In genomic region chr1:166166701-166167394, GRCh38 we compare ENCODE assay signal across 8 cellular contexts. TPM values are rescaled to one million over a fixed set of nuclear protein-coding genes. Genes with fewer than 3 reads are reported as not detected.
DNase-seq lines count a peak whose midpoint lies in the region; ATAC-seq and TF ChIP-seq lines count a peak whose summit lies in the region.

FAM78B (minus strand) TSS chr1:166167001; CDS start chr1:166166248, 753 bp downstream.

- no peaks in the 10 kb centered on the region for H3K9me3 ChIP-seq in transverse colon

- H3K36me3 ChIP-seq in transverse colon = no peaks in the 10 kb centered on the region

- peaks cover 2% of the 10 kb centered on the region for H3K36me3 Mint-ChIP-seq in activated naive CD4-positive, alpha-beta T cell treated with anti-CD3 and anti-CD28 coated beads, Interleukin-2, amount 10 ng/mL, durations not matched to agents 7 days and 5 days

- peak; percentile 42 for ATAC-seq in GM21360 (IDR thresholded peaks at IDR 0.05; ENCODE audit: unreplicated experiment)

- 4% methylated on average over 22 of the region's 60 CpGs; no CpG with 5 or more reads in 1 of the 2 donors for WGBS in transverse colon (ENCODE audit: low coverage in 1 of 2), 2 donors

- no peak within 1 kb of the TSS for H3K27ac Mint-ChIP-seq in activated naive CD4-positive, alpha-beta T cell treated with anti-CD3 and anti-CD28 coated beads, Interleukin-2, amount 10 ng/mL, durations not matched to agents 7 days and 5 days

- DNase-seq in Caki2 (ENCODE audit: low read depth) = peak; percentile 68
- peak in 69 of 76 experiments; percentile 5 to 81 (median 60) for DNase-seq in HUDEP-2 (lab: John Stamatoyannopoulos, UW; ENCODE audit: unreplicated experiment in 76 of 76)
- peak; percentile 67 for DNase-seq in SHP77 treated with DMSO at 0.1 percent for 48 hours (lab: John Stamatoyannopoulos, UW)
- peak; percentile 65 for DNase-seq in activated naive CD4-positive, alpha-beta T cell treated with anti-CD3 and anti-CD28 coated beads, Interleukin-2, amount 10 ng/mL, durations not matched to agents 7 days and 5 days
- peak; percentile 63 for DNase-seq in globus pallidus (ENCODE audit: low spot score)
- peak; percentile 63 for DNase-seq in occipital lobe (lab: John Stamatoyannopoulos, UW)
- DNase-seq in transverse colon = peak; percentile 87

- TF ChIP-seq EP300 in transverse colon (IDR thresholded peaks at IDR 0.05; ENCODE audit: low read depth) = no peak

- TF ChIP-seq CTCF in transverse colon (IDR thresholded peaks at IDR 0.05) = peak in 1 of 5 experiments; percentile 7

- H3K9me3 Mint-ChIP-seq in activated naive CD4-positive, alpha-beta T cell treated with anti-CD3 and anti-CD28 coated beads, Interleukin-2, amount 10 ng/mL, durations not matched to agents 7 days and 5 days = no peaks in the 10 kb centered on the region

- peaks cover 29% of the 10 kb centered on the region for H3K27me3 ChIP-seq in transverse colon

- H3K4me1 Mint-ChIP-seq in activated naive CD4-positive, alpha-beta T cell treated with anti-CD3 and anti-CD28 coated beads, Interleukin-2, amount 10 ng/mL, durations not matched to agents 7 days and 5 days = peaks cover 17% of the 10 kb centered on the region

- peaks cover 11 to 36% (median 25%) of the 10 kb centered on the region in 4 donors for H3K4me1 ChIP-seq in transverse colon

- peaks cover 62% of the 10 kb centered on the region for H3K27me3 Mint-ChIP-seq in activated naive CD4-positive, alpha-beta T cell treated with anti-CD3 and anti-CD28 coated beads, Interleukin-2, amount 10 ng/mL, durations not matched to agents 7 days and 5 days

- CTCF ChIA-PET in activated naive CD4-positive, alpha-beta T cell treated with anti-CD3 and anti-CD28 coated beads, Interleukin-2, amount 10 ng/mL, durations not matched to agents 7 days and 5 days (lab: Charles Lee) = interaction anchor here (0.6 to 1.2 kb wide), 2 partner anchors 113 to 398 kb away, joined by 3 read pairs; partner anchors contain the start of gene TMCO1

- H3K4me3 ChIP-seq in transverse colon = peak within 1 kb of the TSS; percentile 62 to 84 (median 68)

- peak within 1 kb of the TSS; percentile 59 to 85 (median 74) for H3K27ac ChIP-seq in transverse colon

- peak; percentile 69 for TF ChIP-seq POLR2A in transverse colon (IDR thresholded peaks at IDR 0.05)

- H3K4me3 Mint-ChIP-seq in activated naive CD4-positive, alpha-beta T cell treated with anti-CD3 and anti-CD28 coated beads, Interleukin-2, amount 10 ng/mL, durations not matched to agents 7 days and 5 days = peak within 1 kb of the TSS; percentile 70

- in situ Hi-C loops in Caki2 (cut with HindIII; ENCODE audit: low pct_unique_long_range_greater_than_20kb, low sequenced_read_pairs) = no loop called here
- in situ Hi-C loops in transverse colon (cut with MboI; ENCODE audit: low pct_ligation_motif_present in 1 of 4, low pct_unique_long_range_greater_than_20kb in 1 of 4, low sequenced_read_pairs in 3 of 4) = loop anchor here in 1 of 4 donors (25.0 kb wide), 1 partner anchor 455 kb away; no protein-coding TSS in a partner anchor

- intact Hi-C loops in transverse colon (cut with DNase I; ENCODE audit: low total_unique reads) = no loop called here

RNA-seq across cellular contexts. Expression of gene FAM78B, which starts in this region (rescaled TPM):
- 0.68 TPM in 1 of 2 replicates, not detected in the other for total RNA-seq in Caki2 (2014; rRNA removed; shearing (Covaris generic); ENCODE audit: low replicate concordance)
- total RNA-seq in occipital lobe (5.1 TPM), transverse colon (1 to 10 TPM in 1 of 4 donors, under 1 TPM in 3; 0.40 to 5.2 (median 0.80) TPM)

Comparison
In these comparisons a context has a peak if more than half of its experiments do, and no peak if none do; other contexts are left out.
1. Peak in every context shown above with its lines: DNase-seq, ATAC-seq, H3K4me3 ChIP-seq and H3K27ac ChIP-seq.
2. Peak in DNase-seq in Caki2; RNA of the gene not detected or under 1 TPM.